ENCODE assay signal across 8 cellular contexts in the genomic region with DNA sequence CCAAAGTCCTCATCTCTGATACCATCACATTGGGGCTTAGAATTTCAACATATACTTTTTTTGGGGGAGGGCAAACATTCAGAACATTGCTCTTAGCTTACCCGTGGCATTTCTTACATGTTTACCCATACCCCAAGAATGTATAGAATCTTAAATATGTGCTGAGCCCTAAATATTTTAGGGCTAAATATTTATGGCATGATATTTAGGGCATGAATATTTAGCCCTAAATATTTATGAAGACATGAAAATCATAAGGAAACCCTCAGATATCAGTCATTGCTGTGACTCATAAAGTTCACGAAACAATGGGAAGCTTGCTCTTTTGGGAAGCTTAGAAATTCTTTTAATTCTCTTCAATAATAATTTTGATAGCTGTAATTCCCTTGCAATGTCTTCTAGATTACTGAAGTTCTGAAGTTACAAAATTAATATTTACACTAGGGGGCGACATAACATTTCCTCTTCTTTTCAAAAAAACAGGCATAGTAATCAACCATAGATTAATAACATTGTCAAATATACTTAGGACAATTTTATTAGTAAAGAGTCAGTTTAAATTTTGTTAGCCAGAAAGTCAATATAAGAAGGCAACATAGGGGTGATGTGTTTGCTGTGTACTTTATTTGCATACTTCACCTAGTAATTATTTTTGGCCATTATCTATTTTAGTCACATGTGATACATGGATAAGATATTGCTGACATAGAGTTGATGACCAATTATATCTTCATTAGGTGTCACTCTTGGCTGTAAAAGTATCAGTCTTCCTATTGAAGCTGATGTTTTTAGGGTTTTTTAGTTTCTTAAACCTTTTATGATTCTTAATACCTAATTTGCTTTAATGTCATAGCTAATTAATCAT. TPM values are rescaled to one million over a fixed set of nuclear protein-coding genes. Genes with fewer than 3 reads are reported as not detected.
DNase-seq lines count a peak whose midpoint lies in the region; ATAC-seq and TF ChIP-seq lines count a peak whose summit lies in the region.
"Had no signal": no experiment of that assay in that cellular context is flagged by ENCODE, and none has a peak within 500 bp of the region (broad histone marks: within the 10 kb centered on the region; RNA-seq: fewer than 3 reads in every experiment).

No MANE protein-coding gene starts in this region.

- H3K4me2 ChIP-seq in MM.1S (ENCODE audit: low read depth, low read length) = no peak overlapping the region

- H3K27ac Mint-ChIP-seq in neural crest cell (ENCODE audit: unreplicated experiment) = no peak overlapping the region

- H3K36me3 Mint-ChIP-seq in neural crest cell (ENCODE audit: low read depth) = no peaks in the 10 kb centered on the region

- no peak overlapping the region for H2AFZ ChIP-seq in MM.1S (ENCODE audit: low read length)

- H3K9me2 ChIP-seq in MM.1S (replicated peaks; ENCODE audit: insufficient read depth, low read length) = no peaks in the 10 kb centered on the region

- peaks cover 59% of the 10 kb centered on the region for H3K79me2 ChIP-seq in MM.1S (ENCODE audit: low read length)

- DNase-seq in MM.1S = peak; percentile 50
- DNase-seq in brain microvascular endothelial cell = peak; percentile 29
- no peak for DNase-seq in neural crest cell (ENCODE audit: low read depth, low spot score)
- no peak for DNase-seq in pons (ENCODE audit: low spot score)
- DNase-seq in uterus = no peak
- DNase-seq: upper lobe of left lung had no signal

- H3K4me1 Mint-ChIP-seq in neural crest cell = no peaks in the 10 kb centered on the region

- H3K27ac ChIP-seq in MM.1S (ENCODE audit: low read length) = no peak overlapping the region
- peak overlapping the region; percentile 5 for H3K27ac ChIP-seq in brain microvascular endothelial cell
- no peak overlapping the region for H3K27ac ChIP-seq in uterus
- H3K27ac ChIP-seq: upper lobe of left lung had no signal

- H3K9me3 Mint-ChIP-seq in neural crest cell = peaks cover 5% of the 10 kb centered on the region

- peaks cover 10% of the 10 kb centered on the region for H3K27me3 Mint-ChIP-seq in neural crest cell (ENCODE audit: low read depth)

- H3K36me3 ChIP-seq in MM.1S (replicated peaks; ENCODE audit: insufficient read depth, low read length) = no peaks in the 10 kb centered on the region
- no peaks in the 10 kb centered on the region for H3K36me3 ChIP-seq in brain microvascular endothelial cell (replicated peaks)
- H3K36me3 ChIP-seq in uterus = no peaks in the 10 kb centered on the region
- H3K36me3 ChIP-seq: upper lobe of left lung had no signal

- no peak overlapping the region for H3K4me3 ChIP-seq in MM.1S (ENCODE audit: low read length)
- H3K4me3 ChIP-seq in brain microvascular endothelial cell (ENCODE audit: low read depth, low read length) = no peak overlapping the region
- no peak overlapping the region for H3K4me3 ChIP-seq in uterus
- H3K4me3 ChIP-seq: upper lobe of left lung had no signal

- H3K27me3 ChIP-seq in MM.1S (replicated peaks; ENCODE audit: insufficient read depth, low read length) (no peaks in the 10 kb centered on the region), brain microvascular endothelial cell (replicated peaks) (no peaks in the 10 kb centered on the region), uterus (no peaks in the 10 kb centered on the region)
- H3K27me3 ChIP-seq: upper lobe of left lung had no signal

- H3F3A ChIP-seq in MM.1S (ENCODE audit: insufficient read depth, low read length) = no peaks in the 10 kb centered on the region

- ATAC-seq in GM19035 (IDR thresholded peaks at IDR 0.05; ENCODE audit: unreplicated experiment) = no peak

- intact Hi-C loops in uterus (cut with DNase I; ENCODE audit: low total_unique reads) = no loop called here

- in situ Hi-C loops in brain microvascular endothelial cell (cut with HindIII; ENCODE audit: low pct_ligation_motif_present, low sequenced_read_pairs) = no loop called here

- no peaks in the 10 kb centered on the region for H3K9me3 ChIP-seq in MM.1S (replicated peaks; ENCODE audit: insufficient read depth, low read length)
- no peaks in the 10 kb centered on the region for H3K9me3 ChIP-seq in uterus
- H3K9me3 ChIP-seq: upper lobe of left lung had no signal

- no peaks in the 10 kb centered on the region for H4K20me1 ChIP-seq in MM.1S (ENCODE audit: insufficient read depth, low read length)

- H3K4me3 Mint-ChIP-seq in neural crest cell = no peak overlapping the region

- H3K4me1 ChIP-seq in MM.1S (ENCODE audit: low read length) (no peaks in the 10 kb centered on the region), uterus (no peaks in the 10 kb centered on the region)
- H3K4me1 ChIP-seq: upper lobe of left lung had no signal

- TF ChIP-seq CTCF in GM12873 (IDR thresholded peaks at IDR 0.05; ENCODE audit: insufficient read depth, low read depth, low read length, missing control alignments) = peak; percentile 32
- TF ChIP-seq CTCF in MM.1S (IDR thresholded peaks at IDR 0.05; ENCODE audit: low read length) = peak; percentile 63
- peak; percentile 20 for TF ChIP-seq CTCF in brain microvascular endothelial cell (IDR thresholded peaks at IDR 0.05; ENCODE audit: low read depth, low read length, missing control alignments)
- peak; percentile 77 for TF ChIP-seq CTCF in neural crest cell (conservative IDR thresholded peaks at IDR 0.05)
- TF ChIP-seq CTCF in uterus (IDR thresholded peaks at IDR 0.05) = no peak

- no peak overlapping the region for H3K9ac ChIP-seq in MM.1S (ENCODE audit: low read length)

- TF ChIP-seq POLR2A in uterus (IDR thresholded peaks at IDR 0.05) = no peak

RNA-seq across cellular contexts. Expression of gene ZNF804A, which starts 13.1 kb away (rescaled TPM):
- total RNA-seq in neural crest cell (0.41 and 0.47 TPM in 2 replicates), uterus (1 to 10 TPM in 2 of 4 donors, under 1 TPM in 1, not detected in 1; 0.27 to 7.9 (median 1.4) TPM)

Comparison
In these comparisons a context has a peak if more than half of its experiments do, and no peak if none do; other contexts are left out.
1. CTCF ChIP-seq: peak in GM12873 (single experiment), MM.1S (single experiment), brain microvascular endothelial cell (single experiment) and neural crest cell (single experiment); none in uterus (0 of 4).
2. DNase-seq: peak in MM.1S (single experiment) and brain microvascular endothelial cell (single experiment); none in neural crest cell (single experiment), pons (single experiment) and uterus (0 of 2).